ENCODE assay signal across 18 cellular contexts in the genomic region with DNA sequence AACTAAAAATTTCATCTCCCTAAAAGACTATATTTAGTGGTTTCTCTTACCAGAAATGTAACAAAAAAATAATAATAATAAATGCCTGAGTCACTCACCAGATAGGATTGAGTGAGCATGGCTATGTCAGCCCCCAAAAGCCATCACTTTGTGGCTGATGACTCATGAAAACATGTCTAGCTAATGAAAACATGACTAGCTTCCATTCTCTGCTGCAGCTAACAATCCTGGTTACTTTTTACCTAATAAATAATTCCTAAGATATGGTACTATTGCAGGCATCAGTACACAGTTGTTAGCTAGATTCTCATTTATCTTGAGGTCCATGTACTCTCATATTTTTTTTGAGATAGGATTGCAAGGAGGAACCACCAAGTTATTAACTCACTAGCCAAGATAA.
DNase-seq lines count a peak whose midpoint lies in the region; FAIRE-seq and TF ChIP-seq lines count a peak whose summit lies in the region.
"Had no signal": no experiment of that assay in that cellular context is flagged by ENCODE, and none has a peak within 500 bp of the region (broad histone marks: within the 10 kb centered on the region; RNA-seq: fewer than 3 reads in every experiment).

No MANE protein-coding gene starts in this region.

- H3K4me3 ChIP-seq in bronchial epithelial cell (ENCODE audit: low read depth, low read length) = no peak overlapping the region
- no peak overlapping the region for H3K4me3 ChIP-seq in testis
- no peak overlapping the region for H3K4me3 ChIP-seq in vagina
- H3K4me3 ChIP-seq: prostate gland, thoracic aorta had no signal

- peak; percentile 79 for DNase-seq in Caki2 (ENCODE audit: low read depth)
- peak; percentile 93 for DNase-seq in RCC 7860 (ENCODE audit: low spot score)
- peak; percentile 65 for DNase-seq in bronchial epithelial cell (ENCODE audit: low read depth)
- DNase-seq in kidney glomerular epithelial cell (lab: John Stamatoyannopoulos, UW) = peak; percentile 96
- DNase-seq in NCI-H1436 (lab: John Stamatoyannopoulos, UW) = no peak
- DNase-seq in activated CD4-positive, alpha-beta T cell treated with anti-CD3 and anti-CD28 coated beads, Interleukin-2, amount 50 U/mL, for 48 hours = no peak
- DNase-seq in testis = no peak
- no peak for DNase-seq in vagina (ENCODE audit: extremely low spot score in 2 of 2)
- DNase-seq: activated naive CD8-positive, alpha-beta T cell treated with anti-CD3 and anti-CD28 coated beads, Interleukin-2, amount 50 U/mL, for 24 hours; DMS153; effector CD8-positive, alpha-beta T cell; left colon; NCI-H187; stimulated activated CD4-positive, alpha-beta T cell treated with anti-CD3 and anti-CD28 coated beads, Interleukin-12 subunit alpha, Interleukin-12 subunit beta, amount 100 ng/mL, for 4 hours had no signal

- no peaks in the 10 kb centered on the region for H3K36me3 ChIP-seq in bronchial epithelial cell (ENCODE audit: control insufficient read depth, insufficient read depth, low read length)
- no peaks in the 10 kb centered on the region for H3K36me3 ChIP-seq in testis (ENCODE audit: low read depth, missing control alignments)
- no peaks in the 10 kb centered on the region for H3K36me3 ChIP-seq in vagina
- H3K36me3 ChIP-seq: prostate gland, thoracic aorta had no signal

- TF ChIP-seq CTCF in bronchial epithelial cell (IDR thresholded peaks at IDR 0.05; ENCODE audit: insufficient read depth, low read length, severe bottlenecking) (no peak), testis (IDR thresholded peaks at IDR 0.05) (no peak), vagina (IDR thresholded peaks at IDR 0.05) (no peak)

- no peak for TF ChIP-seq POLR2A in testis (IDR thresholded peaks at IDR 0.05)
- no peak for TF ChIP-seq POLR2A in vagina (IDR thresholded peaks at IDR 0.05)

- FAIRE-seq in RCC 7860 (lab: Jason Lieb, UNC) (peak; percentile 98), bronchial epithelial cell (lab: Jason Lieb, UNC) (no peak)
- FAIRE-seq: GM12892 had no signal

- in situ Hi-C loops in Caki2 (cut with HindIII; ENCODE audit: low pct_unique_long_range_greater_than_20kb, low sequenced_read_pairs) = no loop called here

- H3K27ac ChIP-seq in testis (no peak overlapping the region), vagina (no peak overlapping the region)
- H3K27ac ChIP-seq: C4-2B, prostate gland, thoracic aorta had no signal

- H3K4me1 ChIP-seq in testis = no peaks in the 10 kb centered on the region
- H3K4me1 ChIP-seq in vagina = no peaks in the 10 kb centered on the region
- H3K4me1 ChIP-seq: prostate gland had no signal

- H3K9me3 ChIP-seq in testis (no peaks in the 10 kb centered on the region), vagina (no peaks in the 10 kb centered on the region)
- H3K9me3 ChIP-seq: prostate gland, thoracic aorta had no signal

- intact Hi-C loops in testis (cut with DNase I; ENCODE audit: low total_unique reads) (no loop called here), vagina (cut with DNase I) (no loop called here)

- H3K27me3 ChIP-seq in bronchial epithelial cell (ENCODE audit: control insufficient read depth, insufficient read depth, low read length) (no peaks in the 10 kb centered on the region), testis (no peaks in the 10 kb centered on the region), vagina (no peaks in the 10 kb centered on the region)

Comparison
In these comparisons a context has a peak if more than half of its experiments do, and no peak if none do; other contexts are left out.
1. DNase-seq: peak in Caki2 (single experiment), RCC 7860 (single experiment), bronchial epithelial cell (single experiment) and kidney glomerular epithelial cell (single experiment); none in NCI-H1436 (single experiment), activated CD4-positive, alpha-beta T cell treated with anti-CD3 and anti-CD28 coated beads, Interleukin-2, amount 50 U/mL, for 48 hours (0 of 2), testis (single experiment) and vagina (0 of 2).